ENCODE assay signal across 26 cellular contexts in genomic region chr2:124713969-124714368, GRCh38.
"Had no signal": no experiment of that assay in that cellular context is flagged by ENCODE, and none has a peak within 500 bp of the region (broad histone marks: within the 10 kb centered on the region; RNA-seq: fewer than 3 reads in every experiment).

No MANE protein-coding gene starts in this region.

- H3K4me3 ChIP-seq: stomach, suprapubic skin, testis, thoracic aorta, thyroid gland, tibial artery, tibial nerve, transverse colon, upper lobe of left lung, uterus, vagina had no signal

- H3K36me3 ChIP-seq: stomach, suprapubic skin, thoracic aorta, thyroid gland, tibial artery, tibial nerve, transverse colon, upper lobe of left lung, uterus, vagina had no signal

- DNase-seq: stimulated activated CD4-positive, alpha-beta T cell treated with anti-CD3 and anti-CD28 coated beads, Interleukin-2, amount 100 ng/mL, for 24 hours; stimulated activated CD4-positive, alpha-beta T cell treated with anti-CD3 and anti-CD28 coated beads, Interleukin-2, amount 100 ng/mL, for 48 hours; stimulated activated CD4-positive, alpha-beta T cell treated with anti-CD3 and anti-CD28 coated beads, Interleukin-4, amount 100 ng/mL, for 1 hour; stimulated activated CD4-positive, alpha-beta T cell treated with anti-CD3 and anti-CD28 coated beads, Interleukin-4, amount 100 ng/mL, for 24 hours; stimulated activated CD4-positive, alpha-beta T cell treated with anti-CD3 and anti-CD28 coated beads, Interleukin-4, amount 100 ng/mL, for 4 hours; stimulated activated CD8-positive, alpha-beta memory T cell treated with anti-CD3 and anti-CD28 coated beads, Interleukin-4, amount 100 ng/mL, for 48 hours; stimulated activated naive B cell treated with anti-CD40 and anti-IgM and Interleukin-4, amounts not matched to agents 10 μg/mL and 1 μg/mL and 100 μg/mL, for 72 hours; stimulated activated naive CD4-positive, alpha-beta T cell; stimulated activated naive CD4-positive, alpha-beta T cell treated with Interleukin-2 at 50 U/mL for 16 hours; stimulated activated naive CD8-positive, alpha-beta T cell treated with anti-CD3 and anti-CD28 coated beads, Interleukin-15, amount 100 ng/mL, for 72 hours; stomach; substantia nigra; testis; thyroid gland; tibial artery; transverse colon; trophoblast cell; upper lobe of left lung; uterus had no signal

- H3K27ac ChIP-seq: stomach, suprapubic skin, testis, thoracic aorta, thyroid gland, tibial artery, tibial nerve, transverse colon, upper lobe of left lung, uterus, vagina had no signal

- H3K27me3 ChIP-seq: stomach, suprapubic skin, testis, thyroid gland, tibial artery, tibial nerve, transverse colon, upper lobe of left lung, uterus, vagina had no signal

- H3K9me3 ChIP-seq: stomach, suprapubic skin, testis, thoracic aorta, thyroid gland, tibial artery, tibial nerve, transverse colon, upper lobe of left lung, uterus, vagina had no signal

- FAIRE-seq: urothelium cell line had no signal

- ATAC-seq: stimulated activated effector memory CD8-positive, alpha-beta T cell treated with anti-CD3 and anti-CD28 coated beads, Interleukin-12 subunit alpha, Interleukin-12 subunit beta, amount 100 ng/mL, for 72 hours; stimulated activated memory B cell treated with anti-CD40 and anti-IgM and Interleukin-4, amounts not matched to agents 10 μg/mL and 1 μg/mL and 100 μg/mL, for 72 hours; stimulated activated naive B cell treated with anti-CD40 and anti-IgM and Interleukin-4, amounts not matched to agents 10 μg/mL and 1 μg/mL and 100 μg/mL, for 72 hours; stimulated activated naive CD8-positive, alpha-beta T cell treated with anti-CD3 and anti-CD28 coated beads, Interleukin-15, amount 100 ng/mL, for 72 hours had no signal

- H3K4me1 ChIP-seq: stomach, suprapubic skin, testis, thyroid gland, tibial artery, tibial nerve, transverse colon, uterus, vagina had no signal
